ENCODE assay signal across 28 cellular contexts in the genomic region with DNA sequence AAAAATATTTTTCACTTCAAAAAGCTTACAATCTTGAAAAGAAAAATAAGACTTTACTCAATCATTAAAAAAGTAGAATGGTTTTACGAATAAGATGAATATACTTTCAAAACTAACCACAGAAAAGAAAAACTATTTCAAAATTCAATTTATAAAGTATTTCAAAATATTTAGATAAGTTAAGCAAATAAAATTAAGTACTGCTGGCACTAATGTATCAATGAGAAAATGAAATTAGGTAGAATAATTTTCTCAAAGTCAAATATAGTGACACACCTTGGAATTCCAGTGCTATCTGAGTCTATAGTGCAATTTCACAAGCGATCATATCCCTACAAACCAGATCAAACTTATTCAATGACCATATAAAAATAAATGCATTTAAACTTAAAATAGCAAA.
"Had no signal": no experiment of that assay in that cellular context is flagged by ENCODE, and none has a peak within 500 bp of the region (broad histone marks: within the 10 kb centered on the region; RNA-seq: fewer than 3 reads in every experiment).

No MANE protein-coding gene starts in this region.

- H3K4me3 ChIP-seq: left lung, lower lobe of right lung, neural progenitor cell, right atrium auricular region, right lobe of liver, smooth muscle cell, stomach, testis, thyroid gland, transverse colon, upper lobe of left lung, vagina had no signal

- H3K9me3 ChIP-seq: lower lobe of right lung, neutrophil, right atrium auricular region, right lobe of liver, stomach, testis, thyroid gland, transverse colon, upper lobe of left lung, vagina had no signal

- H3K4me1 ChIP-seq: left lung, lower lobe of right lung, neural progenitor cell, right atrium auricular region, right lobe of liver, stomach, testis, thyroid gland, transverse colon, upper lobe of left lung, vagina had no signal

- H3K27me3 ChIP-seq: left lung, neural progenitor cell, neutrophil, right atrium auricular region, right lobe of liver, stomach, testis, thyroid gland, transverse colon, upper lobe of left lung, vagina had no signal

- H3K27ac ChIP-seq: left lung, lower lobe of right lung, neural progenitor cell, neutrophil, right atrium auricular region, right lobe of liver, stomach, testis, thyroid gland, transverse colon, upper lobe of left lung, vagina had no signal

- ATAC-seq: left colon; left lung; lower lobe of right lung; natural killer cell; right lobe of liver; stimulated activated naive B cell treated with anti-CD40 and anti-IgM and Interleukin-4, amounts not matched to agents 10 μg/mL and 1 μg/mL and 100 μg/mL, for 72 hours; stimulated activated naive CD8-positive, alpha-beta T cell treated with anti-CD3 and anti-CD28 coated beads, Interleukin-15, Interleukin-2, amounts not matched to agents 100 U/mL and 50 U/mL, for 24 hours had no signal

- FAIRE-seq: keratinocyte had no signal

- H3K36me3 ChIP-seq: left lung, lower lobe of right lung, neural progenitor cell, neutrophil, right atrium auricular region, right lobe of liver, stomach, thyroid gland, transverse colon, upper lobe of left lung, vagina had no signal

- H3K9ac ChIP-seq: neural progenitor cell had no signal

- H3K4me2 ChIP-seq: neural progenitor cell, smooth muscle cell had no signal

- DNase-seq: hippocampal formation; left colon; left lung; lower lobe of right lung; mammary epithelial cell; mesendoderm; naive B cell; natural killer cell; nephron progenitor cell; occipital lobe; right lobe of liver; stimulated activated CD4-positive, alpha-beta T cell treated with anti-CD3 and anti-CD28 coated beads, Interleukin-1b, Interleukin-23, amount 100 ng/mL, for 48 hours; stimulated activated CD4-positive, alpha-beta T cell treated with anti-CD3 and anti-CD28 coated beads, Interleukin-2, amount 100 ng/mL, for 48 hours; stimulated activated CD4-positive, alpha-beta T cell treated with anti-CD3 and anti-CD28 coated beads, Interleukin-4, amount 100 ng/mL, for 4 hours; stimulated activated CD8-positive, alpha-beta memory T cell treated with anti-CD3 and anti-CD28 coated beads, Interleukin-4, amount 100 ng/mL, for 48 hours; stimulated activated naive B cell treated with anti-CD40 and anti-IgM and Interleukin-4, amounts not matched to agents 10 μg/mL and 1 μg/mL and 100 μg/mL, for 72 hours; stimulated activated naive CD8-positive, alpha-beta T cell treated with anti-CD3 and anti-CD28 coated beads, Interleukin-15, Interleukin-2, amounts not matched to agents 100 U/mL and 50 U/mL, for 24 hours; stomach; testis; thyroid gland; transverse colon; upper lobe of left lung had no signal
